Comparison of ENCODE assay signal across 8 cellular contexts in genomic region chr3:33787328-33788009, GRCh38. TPM values are rescaled to one million over a fixed set of nuclear protein-coding genes. Genes with fewer than 3 reads are reported as not detected.
A peak's percentile ranks its signal among the peaks of the same experiment; 100 is the strongest.
DNase-seq lines count a peak whose midpoint lies in the region; ATAC-seq and TF ChIP-seq lines count a peak whose summit lies in the region.

No MANE protein-coding gene starts in this region.

- CTCF ChIA-PET in AG04449 (lab: Yijun Ruan, JAX), result interaction anchor here (0.6 to 8.9 kb wide), 52 partner anchors 10 to 1087 kb away, joined by 3 to 130 read pairs (median 4); partner anchors contain the start of gene PDCD6IP

- no peak overlapping the region for H3K27ac ChIP-seq in colonic mucosa

- ATAC-seq in GM18511 (IDR thresholded peaks at IDR 0.05; ENCODE audit: unreplicated experiment), result peak; percentile 90
- peak; percentile 81 for ATAC-seq in HG03066 (IDR thresholded peaks at IDR 0.05; ENCODE audit: low read depth, unreplicated experiment)

- TF ChIP-seq CTCF in AG04449 (IDR thresholded peaks at IDR 0.05; ENCODE audit: insufficient read depth, low read length, missing control alignments) (peak; percentile 79), colonic mucosa (IDR thresholded peaks at IDR 0.05) (peak; percentile 75)

- peak; percentile 9 for DNase-seq in AG04449 (ENCODE audit: low read depth, low spot score)
- peak; percentile 15 for DNase-seq in NCI-H2196 treated with DMSO at 0.1 percent for 48 hours (lab: John Stamatoyannopoulos, UW; ENCODE audit: unreplicated experiment)
- DNase-seq in activated CD4-positive, alpha-beta T cell treated with anti-CD3 and anti-CD28 coated beads for 1 hour, result peak; percentile 34
- DNase-seq in colonic mucosa, result peak; percentile 65
- DNase-seq in left kidney (ENCODE audit: low read depth, low spot score), result peak; percentile 86
- DNase-seq in stimulated activated CD4-positive, alpha-beta T cell treated with anti-CD3 and anti-CD28 coated beads, Interleukin-4, amount 100 ng/mL, for 1 hour, result peak; percentile 36

- H3K4me3 ChIP-seq in AG04449 (ENCODE audit: low read depth, low read length), result peak overlapping the region; percentile 51
- H3K4me3 ChIP-seq in colonic mucosa, result no peak overlapping the region

- no peaks in the 10 kb centered on the region for H3K9me3 ChIP-seq in colonic mucosa

- H3K4me1 ChIP-seq in colonic mucosa, result no peaks in the 10 kb centered on the region

- POLR2A ChIA-PET in AG04449 (lab: Yijun Ruan, JAX), result no interaction called here

- intact Hi-C loops in colonic mucosa (cut with DNase I), result loop anchor here (5.0 kb wide), 1 partner anchor 150 kb away; no protein-coding TSS in a partner anchor

- H3K9ac ChIP-seq in colonic mucosa (ENCODE audit: low read depth in 2 of 2, low read length in 2 of 2), result no peak overlapping the region

- no peaks in the 10 kb centered on the region for H3K27me3 ChIP-seq in colonic mucosa

- H3K36me3 ChIP-seq in colonic mucosa, result no peaks in the 10 kb centered on the region

RNA-seq across cellular contexts. Expression of gene PDCD6IP, which starts 11.0 kb away (rescaled TPM):
- total RNA-seq in colonic mucosa, result 100 to 1,000 TPM; 388 to 492 TPM

Comparison
In these comparisons a context has a peak if more than half of its experiments do, and no peak if none do; other contexts are left out.
1. DNase-seq: peak in every context shown above with its lines; median percentile 86 in left kidney; 65 in colonic mucosa; 36 in stimulated activated CD4-positive, alpha-beta T cell treated with anti-CD3 and anti-CD28 coated beads, Interleukin-4, amount 100 ng/mL, for 1 hour; 34 in activated CD4-positive, alpha-beta T cell treated with anti-CD3 and anti-CD28 coated beads for 1 hour; 15 in NCI-H2196 treated with DMSO at 0.1 percent for 48 hours; 9 in AG04449.